8 cellular contexts compared by ENCODE assay signal in genomic region chr18:75070235-75070624, GRCh38.
DNase-seq lines count a peak whose midpoint lies in the region; ATAC-seq, FAIRE-seq and TF ChIP-seq lines count a peak whose summit lies in the region.

No MANE protein-coding gene starts in this region.

- no TSS peak for BruUV-seq in mammary epithelial cell (replicated peaks; lab: Mats Ljungman, UMichigan)

- DNase-seq in HL-60 (ENCODE audit: low read depth in 1 of 2, low spot score in 1 of 2) (no peak), mammary epithelial cell (no peak), H54 (ENCODE audit: insufficient read length, low spot score) (no peak), NCI-H1417 (lab: John Stamatoyannopoulos, UW) (no peak), NCI-H748 treated with DMSO at 0.1 percent for 48 hours (lab: John Stamatoyannopoulos, UW) (no peak)
- no peak for DNase-seq in naive thymus-derived CD4-positive, alpha-beta T cell
- DNase-seq in stimulated activated CD4-positive, alpha-beta T cell treated with anti-CD3 and anti-CD28 coated beads, Interleukin-4, amount 100 ng/mL, for 4 hours, result no peak

- POLR2A ChIA-PET in naive thymus-derived CD4-positive, alpha-beta T cell (lab: Charles Lee), result interaction anchor here (0.6 to 2.1 kb wide), 9 partner anchors 8 to 438 kb away, joined by 3 to 21 read pairs (median 4); partner anchors contain the start of genes PTGR3 and TSHZ1

- intact Hi-C loops in mammary epithelial cell (cut with micrococcal nuclease), result loop anchor here (2.0 kb wide), 1 partner anchor 141 kb away; the partner anchor contains the start of gene TSHZ1
- intact Hi-C loops in naive thymus-derived CD4-positive, alpha-beta T cell (cut with micrococcal nuclease), result loop anchor here (2.0 to 10.0 kb wide), 11 partner anchors 78 to 923 kb away; partner anchors contain the start of genes CNDP2 (in 1 of the 2), FBXO15 (in 1 of the 2), TIMM21 (in 1 of the 2) and ZNF407 (in 1 of the 2)

- H3K9ac ChIP-seq in mammary epithelial cell (ENCODE audit: insufficient read depth, low read length), result no peak overlapping the region

- TF ChIP-seq CTCF in HL-60 (IDR thresholded peaks at IDR 0.05; ENCODE audit: insufficient read depth, low read length) (no peak), mammary epithelial cell (conservative IDR thresholded peaks at IDR 0.05 in 1 of 2, IDR thresholded peaks at IDR 0.05 in 1 of 2; ENCODE audit: extremely low read depth in 1 of 2, insufficient read depth in 1 of 2, low read depth in 1 of 2, low read length in 2 of 2) (no peak)

- peak overlapping the region; percentile 82 to 95 (median 87) for H3K4me3 Mint-ChIP-seq in naive thymus-derived CD4-positive, alpha-beta T cell

- dilution Hi-C loops in mammary epithelial cell (cut with HindIII; ENCODE audit: low sequenced_read_pairs), result no loop called here

- in situ Hi-C loops in mammary epithelial cell (cut with MboI; ENCODE audit: low sequenced_read_pairs in 2 of 2), result no loop called here

- H3K36me3 ChIP-seq in ACC112 (ENCODE audit: insufficient read depth, low read length) (no peaks in the 10 kb centered on the region), mammary epithelial cell (ENCODE audit: insufficient read depth, low read length) (no peaks in the 10 kb centered on the region)
- no peaks in the 10 kb centered on the region for H3K36me3 ChIP-seq in naive thymus-derived CD4-positive, alpha-beta T cell (ENCODE audit: control insufficient read depth in 2 of 3, insufficient read depth in 3 of 3, low read length in 3 of 3)

- no peaks in the 10 kb centered on the region for H3K9me3 ChIP-seq in mammary epithelial cell (replicated peaks; ENCODE audit: insufficient read depth, low read length)
- peaks cover 0 to 29% (median 0%) of the 10 kb centered on the region in 3 experiments for H3K9me3 ChIP-seq in naive thymus-derived CD4-positive, alpha-beta T cell (ENCODE audit: control insufficient read depth in 2 of 3, low read length in 3 of 3)

- peaks cover 14% of the 10 kb centered on the region for H3K4me1 ChIP-seq in ACC112 (ENCODE audit: control insufficient read depth, insufficient read depth, low read length, unreplicated experiment)
- peaks cover 23% of the 10 kb centered on the region for H3K4me1 ChIP-seq in mammary epithelial cell (ENCODE audit: insufficient read depth, low read length)
- peaks cover 28 to 30% of the 10 kb centered on the region in 2 donors for H3K4me1 ChIP-seq in naive thymus-derived CD4-positive, alpha-beta T cell (ENCODE audit: control insufficient read depth in 2 of 2, insufficient read depth in 2 of 2, low read length in 2 of 2)

- no peak for FAIRE-seq in H54 (lab: Jason Lieb, UNC)

- no peak for TF ChIP-seq POLR2A in H54 (IDR thresholded peaks at IDR 0.05; ENCODE audit: low read depth, low read length)

- no peak overlapping the region for H2AFZ ChIP-seq in ACC112 (ENCODE audit: low read length, unreplicated experiment)
- H2AFZ ChIP-seq in mammary epithelial cell (ENCODE audit: low read depth, low read length), result peak overlapping the region; percentile 75

- H3K27ac ChIP-seq in ACC112 (ENCODE audit: low read depth, low read length) (peak overlapping the region; percentile 74; the same call in 1 of the 2 replicates), HL-60 (replicated peaks) (peak overlapping the region; percentile 79), mammary epithelial cell (ENCODE audit: insufficient read depth, low read depth, low read length) (no peak overlapping the region)
- peak overlapping the region; percentile 67 for H3K27ac ChIP-seq in naive thymus-derived CD4-positive, alpha-beta T cell (ENCODE audit: low read depth, low read length)

- peaks cover 0 to 30% (median 11%) of the 10 kb centered on the region in 11 donors for H3K9me3 Mint-ChIP-seq in naive thymus-derived CD4-positive, alpha-beta T cell

- H3K27me3 Mint-ChIP-seq in naive thymus-derived CD4-positive, alpha-beta T cell, result no peaks in the 10 kb centered on the region

- CTCF ChIA-PET in mammary epithelial cell (lab: Charles Lee; ENCODE audit: low non-redundant PET), result interaction anchor here (0.5 kb wide), 1 partner anchor 417 kb away, joined by 3 read pairs; no protein-coding TSS in a partner anchor
- CTCF ChIA-PET in naive thymus-derived CD4-positive, alpha-beta T cell (lab: Charles Lee), result no interaction called here

- WGBS in mammary epithelial cell (ENCODE audit: low coverage, missing lambda C conversion rate), result 88% methylated on average over 16 of the region's 16 CpGs

- H3K4me3 ChIP-seq in ACC112 (ENCODE audit: low read depth, low read length) (peak overlapping the region; percentile 59; the same call in 1 of the 2 replicates), HL-60 (replicated peaks; ENCODE audit: insufficient read depth, low read length) (no peak overlapping the region; the same call in 1 of the 2 replicates), mammary epithelial cell (replicated peaks in 1 of 3; ENCODE audit: insufficient read depth in 1 of 3, low read depth in 2 of 3, low read length in 3 of 3) (no peak overlapping the region)
- H3K4me3 ChIP-seq in naive thymus-derived CD4-positive, alpha-beta T cell (ENCODE audit: low read length), result peak overlapping the region; percentile 46

- H3K79me2 ChIP-seq in ACC112 (ENCODE audit: control insufficient read depth, insufficient read depth, low read length, unreplicated experiment), result no peaks in the 10 kb centered on the region
- H3K79me2 ChIP-seq in mammary epithelial cell (ENCODE audit: insufficient read depth, low read length), result no peaks in the 10 kb centered on the region

- no peak for ATAC-seq in naive thymus-derived CD4-positive, alpha-beta T cell

- peaks cover 29 to 57% (median 39%) of the 10 kb centered on the region in 7 donors for H3K4me1 Mint-ChIP-seq in naive thymus-derived CD4-positive, alpha-beta T cell

- no peaks in the 10 kb centered on the region for H3K27me3 ChIP-seq in ACC112 (ENCODE audit: insufficient read depth, low read length)
- no peaks in the 10 kb centered on the region for H3K27me3 ChIP-seq in HL-60 (ENCODE audit: insufficient read depth, poor library complexity, severe bottlenecking)
- H3K27me3 ChIP-seq in mammary epithelial cell (ENCODE audit: insufficient read depth, low read length), result no peaks in the 10 kb centered on the region
- no peaks in the 10 kb centered on the region for H3K27me3 ChIP-seq in naive thymus-derived CD4-positive, alpha-beta T cell (ENCODE audit: control insufficient read depth in 2 of 2, insufficient read depth in 2 of 2, low read length in 2 of 2)

- no peaks in the 10 kb centered on the region for H4K20me1 ChIP-seq in mammary epithelial cell (ENCODE audit: insufficient read depth, low read length)

- H3K36me3 Mint-ChIP-seq in naive thymus-derived CD4-positive, alpha-beta T cell, result peaks cover 0 to 37% (median 24%) of the 10 kb centered on the region in 5 donors

- peak overlapping the region; percentile 27 for H3K4me2 ChIP-seq in mammary epithelial cell (ENCODE audit: insufficient read depth, low read depth, low read length)

- peak overlapping the region; percentile 91 to 99 (median 97) for H3K27ac Mint-ChIP-seq in naive thymus-derived CD4-positive, alpha-beta T cell

Comparison
In these comparisons a context has a peak if more than half of its experiments do, and no peak if none do; other contexts are left out.
1. H3K4me3 ChIP-seq: peak in ACC112 (single experiment) and naive thymus-derived CD4-positive, alpha-beta T cell (single experiment); none in HL-60 (single experiment) and mammary epithelial cell (0 of 3).